In genomic region chr7:32618470-32618869, GRCh38 we compare ENCODE assay signal across 1 cellular context.
TF ChIP-seq lines count a peak whose summit lies in the region.

No MANE protein-coding gene starts in this region.

TF ChIP-seq in K562, 482 proteins besides CTCF, POLR2A, EP300 and RAD21 (continued from another document and continues in another):
- TF ChIP-seq EGR1 (conservative IDR thresholded peaks at IDR 0.05) (peak; percentile 34; the same call in 1 of the 2 replicates), YY1 (IDR thresholded peaks at IDR 0.05; ENCODE audit: borderline replicate concordance in 1 of 3, control insufficient read depth in 1 of 3, extremely low read depth in 1 of 3, insufficient read depth in 3 of 3, insufficient read length in 1 of 3, insufficient replicate concordance in 2 of 3, low read depth in 1 of 3, low read length in 2 of 3) (peak in 1 of 3 experiments; percentile 37), ZNF140 (CRISPR knock-in tag; IDR thresholded peaks at IDR 0.05) (no peak), GABPA (tag; conservative IDR thresholded peaks at IDR 0.05; ENCODE audit: low read depth) (no peak), HDAC6 (IDR thresholded peaks at IDR 0.05; ENCODE audit: low read depth, low read length) (no peak), LEF1 (IDR thresholded peaks at IDR 0.05) (0 out of 2 replicates have a peak, but pooled peaks have one; percentile 14), MAFG (tag; conservative IDR thresholded peaks at IDR 0.05) (peak; percentile 35; the same call in 1 of the 2 replicates), SPI1 (IDR thresholded peaks at IDR 0.05; ENCODE audit: borderline replicate concordance, low read depth, low read length) (no peak), ZNF431 (CRISPR knock-in tag; IDR thresholded peaks at IDR 0.05) (no peak), ZNF217 (CRISPR knock-in tag; IDR thresholded peaks at IDR 0.05) (no peak), HMBOX1 (IDR thresholded peaks at IDR 0.05) (peak; percentile 97), ZFPM2 (CRISPR knock-in tag; IDR thresholded peaks at IDR 0.05) (no peak), ZNF41 (CRISPR knock-in tag; conservative IDR thresholded peaks at IDR 0.05) (no peak), ZNF316 (IDR thresholded peaks at IDR 0.05) (no peak), CBX2 (IDR thresholded peaks at IDR 0.05; ENCODE audit: insufficient read depth, low read length, poor library complexity, severe bottlenecking) (no peak), YBX1 (IDR thresholded peaks at IDR 0.05) (no peak), STAG1 (CRISPR knock-in tag; IDR thresholded peaks at IDR 0.05; ENCODE audit: borderline replicate concordance) (no peak), GTF2F1 (IDR thresholded peaks at IDR 0.05; ENCODE audit: low read depth, low read length) (no peak), JUND (IDR thresholded peaks at IDR 0.05; ENCODE audit: borderline replicate concordance, low read depth, low read length) (0 out of 2 replicates have a peak, but pooled peaks have one; percentile 6), JUND (tag; IDR thresholded peaks at IDR 0.05; ENCODE audit: borderline replicate concordance, low read depth, low read length) (no peak), VEZF1 (CRISPR knock-in tag; IDR thresholded peaks at IDR 0.05) (0 out of 2 replicates have a peak, but pooled peaks have one; percentile 15), PTTG1 (tag; IDR thresholded peaks at IDR 0.05; ENCODE audit: low read depth) (no peak), RREB1 (CRISPR knock-in tag; IDR thresholded peaks at IDR 0.05) (no peak), SETDB1 (IDR thresholded peaks at IDR 0.05; ENCODE audit: low read length) (no peak), ARID3B (CRISPR knock-in tag; IDR thresholded peaks at IDR 0.05; ENCODE audit: borderline replicate concordance) (no peak), FOXA1 (IDR thresholded peaks at IDR 0.05; ENCODE audit: borderline replicate concordance) (no peak), NFRKB (IDR thresholded peaks at IDR 0.05; ENCODE audit: low read depth) (peak; percentile 67), TFAP4 (CRISPR knock-in tag; IDR thresholded peaks at IDR 0.05; ENCODE audit: borderline replicate concordance) (no peak), ZNF311 (CRISPR knock-in tag; IDR thresholded peaks at IDR 0.05) (no peak), FOSL1 (tag; conservative IDR thresholded peaks at IDR 0.05) (no peak), BRD9 (IDR thresholded peaks at IDR 0.05; ENCODE audit: low read depth, partially characterized antibody) (peak; percentile 45), OTX1 (CRISPR knock-in tag; IDR thresholded peaks at IDR 0.05) (no peak), ETV6 (IDR thresholded peaks at IDR 0.05; ENCODE audit: borderline replicate concordance in 1 of 2, low read depth in 2 of 2, low read length in 1 of 2) (no peak), ETV6 (CRISPR knock-in tag; IDR thresholded peaks at IDR 0.05; ENCODE audit: borderline replicate concordance) (no peak), PKNOX1 (IDR thresholded peaks at IDR 0.05) (no peak), DACH1 (IDR thresholded peaks at IDR 0.05; ENCODE audit: partially characterized antibody) (no peak), ZBTB11 (CRISPR knock-in tag; IDR thresholded peaks at IDR 0.05) (no peak)
- TF ChIP-seq, protein P1, sequence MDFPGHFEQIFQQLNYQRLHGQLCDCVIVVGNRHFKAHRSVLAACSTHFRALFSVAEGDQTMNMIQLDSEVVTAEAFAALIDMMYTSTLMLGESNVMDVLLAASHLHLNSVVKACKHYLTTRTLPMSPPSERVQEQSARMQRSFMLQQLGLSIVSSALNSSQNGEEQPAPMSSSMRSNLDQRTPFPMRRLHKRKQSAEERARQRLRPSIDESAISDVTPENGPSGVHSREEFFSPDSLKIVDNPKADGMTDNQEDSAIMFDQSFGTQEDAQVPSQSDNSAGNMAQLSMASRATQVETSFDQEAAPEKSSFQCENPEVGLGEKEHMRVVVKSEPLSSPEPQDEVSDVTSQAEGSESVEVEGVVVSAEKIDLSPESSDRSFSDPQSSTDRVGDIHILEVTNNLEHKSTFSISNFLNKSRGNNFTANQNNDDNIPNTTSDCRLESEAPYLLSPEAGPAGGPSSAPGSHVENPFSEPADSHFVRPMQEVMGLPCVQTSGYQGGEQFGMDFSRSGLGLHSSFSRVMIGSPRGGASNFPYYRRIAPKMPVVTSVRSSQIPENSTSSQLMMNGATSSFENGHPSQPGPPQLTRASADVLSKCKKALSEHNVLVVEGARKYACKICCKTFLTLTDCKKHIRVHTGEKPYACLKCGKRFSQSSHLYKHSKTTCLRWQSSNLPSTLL (IDR thresholded peaks at IDR 0.05), result no peak
- TF ChIP-seq, protein P2, sequence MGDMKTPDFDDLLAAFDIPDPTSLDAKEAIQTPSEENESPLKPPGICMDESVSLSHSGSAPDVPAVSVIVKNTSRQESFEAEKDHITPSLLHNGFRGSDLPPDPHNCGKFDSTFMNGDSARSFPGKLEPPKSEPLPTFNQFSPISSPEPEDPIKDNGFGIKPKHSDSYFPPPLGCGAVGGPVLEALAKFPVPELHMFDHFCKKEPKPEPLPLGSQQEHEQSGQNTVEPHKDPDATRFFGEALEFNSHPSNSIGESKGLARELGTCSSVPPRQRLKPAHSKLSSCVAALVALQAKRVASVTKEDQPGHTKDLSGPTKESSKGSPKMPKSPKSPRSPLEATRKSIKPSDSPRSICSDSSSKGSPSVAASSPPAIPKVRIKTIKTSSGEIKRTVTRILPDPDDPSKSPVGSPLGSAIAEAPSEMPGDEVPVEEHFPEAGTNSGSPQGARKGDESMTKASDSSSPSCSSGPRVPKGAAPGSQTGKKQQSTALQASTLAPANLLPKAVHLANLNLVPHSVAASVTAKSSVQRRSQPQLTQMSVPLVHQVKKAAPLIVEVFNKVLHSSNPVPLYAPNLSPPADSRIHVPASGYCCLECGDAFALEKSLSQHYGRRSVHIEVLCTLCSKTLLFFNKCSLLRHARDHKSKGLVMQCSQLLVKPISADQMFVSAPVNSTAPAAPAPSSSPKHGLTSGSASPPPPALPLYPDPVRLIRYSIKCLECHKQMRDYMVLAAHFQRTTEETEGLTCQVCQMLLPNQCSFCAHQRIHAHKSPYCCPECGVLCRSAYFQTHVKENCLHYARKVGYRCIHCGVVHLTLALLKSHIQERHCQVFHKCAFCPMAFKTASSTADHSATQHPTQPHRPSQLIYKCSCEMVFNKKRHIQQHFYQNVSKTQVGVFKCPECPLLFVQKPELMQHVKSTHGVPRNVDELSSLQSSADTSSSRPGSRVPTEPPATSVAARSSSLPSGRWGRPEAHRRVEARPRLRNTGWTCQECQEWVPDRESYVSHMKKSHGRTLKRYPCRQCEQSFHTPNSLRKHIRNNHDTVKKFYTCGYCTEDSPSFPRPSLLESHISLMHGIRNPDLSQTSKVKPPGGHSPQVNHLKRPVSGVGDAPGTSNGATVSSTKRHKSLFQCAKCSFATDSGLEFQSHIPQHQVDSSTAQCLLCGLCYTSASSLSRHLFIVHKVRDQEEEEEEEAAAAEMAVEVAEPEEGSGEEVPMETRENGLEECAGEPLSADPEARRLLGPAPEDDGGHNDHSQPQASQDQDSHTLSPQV (IDR thresholded peaks at IDR 0.05), result peak; percentile 62; the same call in 1 of the 2 replicates
